8 cellular contexts compared by ENCODE assay signal in genomic region chrX:136250191-136251041, GRCh38. TPM values are rescaled to one million over a fixed set of nuclear protein-coding genes. Genes with fewer than 3 reads are reported as not detected.
DNase-seq lines count a peak whose midpoint lies in the region; ATAC-seq and TF ChIP-seq lines count a peak whose summit lies in the region.

No MANE protein-coding gene starts in this region.

- no peaks in the 10 kb centered on the region for H3K27me3 Mint-ChIP-seq in activated T-cell treated with anti-CD3 and anti-CD28 coated beads, Interleukin-2, amount 50 U/mL, for 4 hours (ENCODE audit: low read depth)

- H3K27ac ChIP-seq in DOHH2 (ENCODE audit: low read depth, low read length) (no peak overlapping the region), parathyroid adenoma (peak overlapping the region; percentile 59)

- H3K9me3 ChIP-seq in DOHH2 (ENCODE audit: control insufficient read depth, insufficient read depth, low read length): no peaks in the 10 kb centered on the region
- no peaks in the 10 kb centered on the region for H3K9me3 ChIP-seq in parathyroid adenoma (ENCODE audit: control insufficient read depth, low read length)

- DNase-seq in KBM-7 (peak; percentile 32), foreskin melanocyte (peak; percentile 18), COR-L47 (lab: John Stamatoyannopoulos, UW) (no peak), NCI-H2029 treated with DMSO at 0.1 percent for 48 hours (lab: John Stamatoyannopoulos, UW) (no peak)
- DNase-seq in activated T-cell treated with anti-CD3 and anti-CD28 coated beads, Interleukin-2, amount 50 U/mL, for 4 hours: peak; percentile 43

- H3K9me2 ChIP-seq in DOHH2 (replicated peaks; ENCODE audit: control insufficient read depth, low read length): no peaks in the 10 kb centered on the region

- H3K79me2 ChIP-seq in DOHH2 (ENCODE audit: control insufficient read depth, low read length) (no peaks in the 10 kb centered on the region), parathyroid adenoma (no peaks in the 10 kb centered on the region)

- H3K4me1 Mint-ChIP-seq in activated T-cell treated with anti-CD3 and anti-CD28 coated beads, Interleukin-2, amount 50 U/mL, for 4 hours (ENCODE audit: low read depth): peaks cover 4% of the 10 kb centered on the region

- H3K4me2 ChIP-seq in DOHH2 (ENCODE audit: low read length): peak overlapping the region; percentile 60
- H3K4me2 ChIP-seq in parathyroid adenoma (ENCODE audit: low read length): peak overlapping the region; percentile 59

- H3K9me3 Mint-ChIP-seq in activated T-cell treated with anti-CD3 and anti-CD28 coated beads, Interleukin-2, amount 50 U/mL, for 4 hours: no peaks in the 10 kb centered on the region

- ATAC-seq in GM21717 (IDR thresholded peaks at IDR 0.05; ENCODE audit: unreplicated experiment): peak; percentile 43
- peak; percentile 52 to 69 for ATAC-seq in activated T-cell treated with anti-CD3 and anti-CD28 coated beads, Interleukin-2, amount 50 U/mL, for 4 hours

- peak overlapping the region; percentile 70 for H3K4me3 ChIP-seq in DOHH2 (ENCODE audit: low read length)
- peak overlapping the region; percentile 61 for H3K4me3 ChIP-seq in parathyroid adenoma (ENCODE audit: low read depth, low read length)

- no peaks in the 10 kb centered on the region for H3F3A ChIP-seq in DOHH2 (ENCODE audit: control insufficient read depth, insufficient read depth)

- H2AFZ ChIP-seq in parathyroid adenoma: peak overlapping the region; percentile 90

- peak overlapping the region; percentile 75 for H3K4me3 Mint-ChIP-seq in activated T-cell treated with anti-CD3 and anti-CD28 coated beads, Interleukin-2, amount 50 U/mL, for 4 hours

- no peaks in the 10 kb centered on the region for H3K36me3 Mint-ChIP-seq in activated T-cell treated with anti-CD3 and anti-CD28 coated beads, Interleukin-2, amount 50 U/mL, for 4 hours (ENCODE audit: insufficient read depth)

- in situ Hi-C loops in KBM-7 (cut with MboI; ENCODE audit: low pct_unique_long_range_greater_than_20kb, low sequenced_read_pairs): no loop called here

- H3K27me3 ChIP-seq in DOHH2 (ENCODE audit: control insufficient read depth, low read length): peaks cover 6% of the 10 kb centered on the region
- H3K27me3 ChIP-seq in parathyroid adenoma (ENCODE audit: control insufficient read depth, insufficient read depth, low read length): no peaks in the 10 kb centered on the region

- H3K4me1 ChIP-seq in DOHH2 (ENCODE audit: control insufficient read depth, low read length) (peaks cover 7% of the 10 kb centered on the region; the same call in 1 of the 2 replicates), parathyroid adenoma (no peaks in the 10 kb centered on the region)

- H4K20me1 ChIP-seq in DOHH2 (ENCODE audit: control insufficient read depth, insufficient read depth, low read depth, low read length): no peaks in the 10 kb centered on the region

- H3K9ac ChIP-seq in parathyroid adenoma: no peak overlapping the region

- TF ChIP-seq CTCF in DOHH2 (IDR thresholded peaks at IDR 0.05; ENCODE audit: low read depth, low read length, poor library complexity, severe bottlenecking) (no peak), parathyroid adenoma (IDR thresholded peaks at IDR 0.05) (no peak)

- no peaks in the 10 kb centered on the region for H3K36me3 ChIP-seq in DOHH2 (ENCODE audit: control insufficient read depth, low read length)
- H3K36me3 ChIP-seq in parathyroid adenoma (ENCODE audit: control insufficient read depth, insufficient read depth, low read length): no peaks in the 10 kb centered on the region

RNA-seq across cellular contexts. Expression of gene MAP7D3, which starts 0.8 kb away (rescaled TPM):
- 10 to 100 TPM; 16.9 to 20.4 (median 19.4) TPM for total RNA-seq in activated T-cell treated with anti-CD3 and anti-CD28 coated beads, Interleukin-2, amount 50 U/mL, for 4 hours

RNA-seq across cellular contexts. Expression of gene ADGRG4, which starts 50.3 kb away (rescaled TPM):
- total RNA-seq in activated T-cell treated with anti-CD3 and anti-CD28 coated beads, Interleukin-2, amount 50 U/mL, for 4 hours: not detected

Comparison
In these comparisons a context has a peak if more than half of its experiments do, and no peak if none do; other contexts are left out.
1. DNase-seq: peak in KBM-7 (single experiment), activated T-cell treated with anti-CD3 and anti-CD28 coated beads, Interleukin-2, amount 50 U/mL, for 4 hours (single experiment) and foreskin melanocyte (single experiment); none in COR-L47 (single experiment) and NCI-H2029 treated with DMSO at 0.1 percent for 48 hours (single experiment).